Comparison of ENCODE assay signal across 18 cellular contexts in genomic region chr6:3308106-3308505, GRCh38. TPM values are rescaled to one million over a fixed set of nuclear protein-coding genes. Genes with fewer than 3 reads are reported as not detected.
A peak's percentile ranks its signal among the peaks of the same experiment; 100 is the strongest.
DNase-seq lines count a peak whose midpoint lies in the region; ATAC-seq and TF ChIP-seq lines count a peak whose summit lies in the region.
"Had no signal": no experiment of that assay in that cellular context is flagged by ENCODE, and none has a peak within 500 bp of the region (broad histone marks: within the 10 kb centered on the region; RNA-seq: fewer than 3 reads in every experiment).

No MANE protein-coding gene starts in this region.

- H3K4me1 ChIP-seq in sigmoid colon: peaks cover 0 to 6% (median 0%) of the 10 kb centered on the region in 4 donors
- H3K4me1 ChIP-seq: A549 had no signal

- H3K4me3 ChIP-seq in sigmoid colon: no peak overlapping the region
- H3K4me3 ChIP-seq: A549, BLaER1, GM23248 had no signal

- H3K27ac ChIP-seq in sigmoid colon: no peak overlapping the region
- H3K27ac ChIP-seq: 22Rv1, A549, BLaER1, GM23248 had no signal

- TF ChIP-seq CTCF in WTC11 (IDR thresholded peaks at IDR 0.05) (no peak), sigmoid colon (IDR thresholded peaks at IDR 0.05) (no peak)

- no peaks in the 10 kb centered on the region for H3K27me3 Mint-ChIP-seq in WTC11 (ENCODE audit: low read depth)
- H3K27me3 Mint-ChIP-seq in activated CD8-positive, alpha-beta T cell treated with anti-CD3 and anti-CD28 coated beads, Interleukin-2, amount 10 ng/mL, durations not matched to agents 7 days and 5 days (ENCODE audit: low read depth): peaks cover 3% of the 10 kb centered on the region

- POLR2A ChIA-PET in WTC11 (lab: Charles Lee): no interaction called here
- POLR2A ChIA-PET in activated CD8-positive, alpha-beta T cell treated with anti-CD3 and anti-CD28 coated beads, Interleukin-2, amount 10 ng/mL, durations not matched to agents 7 days and 5 days (lab: Charles Lee): no interaction called here

- intact Hi-C loops in sigmoid colon (cut with DNase I): no loop called here

- H3K36me3 ChIP-seq in sigmoid colon: peaks cover 0 to 11% (median 0%) of the 10 kb centered on the region in 4 donors
- H3K36me3 ChIP-seq: BLaER1 had no signal

- no peak for TF ChIP-seq EP300 in sigmoid colon (IDR thresholded peaks at IDR 0.05)

- CTCF ChIA-PET in WTC11 (lab: Charles Lee): no interaction called here
- CTCF ChIA-PET in activated CD8-positive, alpha-beta T cell treated with anti-CD3 and anti-CD28 coated beads, Interleukin-2, amount 10 ng/mL, durations not matched to agents 7 days and 5 days (lab: Charles Lee): no interaction called here

- no peaks in the 10 kb centered on the region for H3K9me3 ChIP-seq in sigmoid colon

- H3K27me3 ChIP-seq in sigmoid colon: no peaks in the 10 kb centered on the region
- H3K27me3 ChIP-seq: BLaER1 had no signal

- WGBS in sigmoid colon, 2 donors: 90 to 95% methylated on average over 10 of the region's 10 CpGs

- H3K4me1 Mint-ChIP-seq in WTC11: peaks cover 17% of the 10 kb centered on the region
- H3K4me1 Mint-ChIP-seq in activated CD8-positive, alpha-beta T cell treated with anti-CD3 and anti-CD28 coated beads, Interleukin-2, amount 10 ng/mL, durations not matched to agents 7 days and 5 days (ENCODE audit: low read depth): no peaks in the 10 kb centered on the region
- H3K4me1 Mint-ChIP-seq: CD14-positive monocyte; CD4-positive, alpha-beta memory T cell had no signal

- H3K4me3 Mint-ChIP-seq in WTC11: no peak overlapping the region
- H3K4me3 Mint-ChIP-seq in activated CD8-positive, alpha-beta T cell treated with anti-CD3 and anti-CD28 coated beads, Interleukin-2, amount 10 ng/mL, durations not matched to agents 7 days and 5 days: no peak overlapping the region
- H3K4me3 Mint-ChIP-seq: CD14-positive monocyte; CD4-positive, alpha-beta memory T cell had no signal

- peaks cover 9% of the 10 kb centered on the region for H3K9me3 Mint-ChIP-seq in WTC11
- H3K9me3 Mint-ChIP-seq in activated CD8-positive, alpha-beta T cell treated with anti-CD3 and anti-CD28 coated beads, Interleukin-2, amount 10 ng/mL, durations not matched to agents 7 days and 5 days (ENCODE audit: insufficient read depth): peaks cover 5% of the 10 kb centered on the region

- no peak for ATAC-seq in WTC11
- ATAC-seq in activated CD8-positive, alpha-beta T cell treated with anti-CD3 and anti-CD28 coated beads, Interleukin-2, amount 10 ng/mL, durations not matched to agents 7 days and 5 days: no peak
- ATAC-seq: A549 had no signal

- H3K36me3 Mint-ChIP-seq in WTC11: peaks cover 34% of the 10 kb centered on the region
- H3K36me3 Mint-ChIP-seq in activated CD8-positive, alpha-beta T cell treated with anti-CD3 and anti-CD28 coated beads, Interleukin-2, amount 10 ng/mL, durations not matched to agents 7 days and 5 days (ENCODE audit: low read depth): no peaks in the 10 kb centered on the region
- H3K36me3 Mint-ChIP-seq: CD14-positive monocyte had no signal

- peak; percentile 7 for DNase-seq in NCI-H1105 treated with DMSO at 0.1 percent for 48 hours (lab: John Stamatoyannopoulos, UW)
- no peak for DNase-seq in NCI-H1105 (lab: John Stamatoyannopoulos, UW)
- DNase-seq in WTC11 (ENCODE audit: low spot score): peak; percentile 3
- peak; percentile 83 for DNase-seq in mesenteric fat pad (ENCODE audit: low spot score)
- peak; percentile 29 for DNase-seq in sigmoid colon
- DNase-seq in central memory CD4-positive, alpha-beta T cell: no peak
- DNase-seq in activated CD8-positive, alpha-beta T cell treated with anti-CD3 and anti-CD28 coated beads, Interleukin-2, amount 10 ng/mL, durations not matched to agents 7 days and 5 days: no peak
- DNase-seq in iPS-NIHi11 (ENCODE audit: low spot score): no peak
- DNase-seq: CD4-positive, alpha-beta memory T cell; DMS153; DMS79; GDM1; GM23248; HCEC 1CT had no signal

- TF ChIP-seq POLR2A in sigmoid colon (IDR thresholded peaks at IDR 0.05): no peak

- peak overlapping the region; percentile 62; the same call in 1 of the 2 replicates for H3K27ac Mint-ChIP-seq in WTC11
- no peak overlapping the region for H3K27ac Mint-ChIP-seq in activated CD8-positive, alpha-beta T cell treated with anti-CD3 and anti-CD28 coated beads, Interleukin-2, amount 10 ng/mL, durations not matched to agents 7 days and 5 days

TF ChIP-seq in WTC11, 78 proteins besides CTCF, POLR2A, EP300 and RAD21 (continues in another document):
- TF ChIP-seq FOXK1 (CRISPR knock-in tag; IDR thresholded peaks at IDR 0.05) (no peak), ZNF425 (CRISPR knock-in tag; conservative IDR thresholded peaks at IDR 0.05) (no peak), SMAD4 (CRISPR knock-in tag; IDR thresholded peaks at IDR 0.05) (no peak), STAT6 (CRISPR knock-in tag; conservative IDR thresholded peaks at IDR 0.05; ENCODE audit: low read depth) (no peak), CREM (CRISPR knock-in tag; IDR thresholded peaks at IDR 0.05) (no peak), JAZF1 (CRISPR knock-in tag; IDR thresholded peaks at IDR 0.05) (no peak), NR2C2 (CRISPR knock-in tag; IDR thresholded peaks at IDR 0.05) (no peak), PREB (CRISPR knock-in tag; IDR thresholded peaks at IDR 0.05; ENCODE audit: borderline replicate concordance) (no peak), AR (CRISPR knock-in tag; IDR thresholded peaks at IDR 0.05) (no peak), ZNF138 (CRISPR knock-in tag; conservative IDR thresholded peaks at IDR 0.05) (no peak)

RNA-seq across cellular contexts. Expression of gene PSMG4, which starts 49.4 kb away (rescaled TPM):
- total RNA-seq in WTC11 (2021) (30.2 to 38.2 TPM (median 32.5 TPM) in 3 replicates), mesenteric fat pad (18.7 TPM), sigmoid colon (10 to 100 TPM; 26.4 to 39.0 (median 30.6) TPM)
- 10 to 100 TPM; 14.6 to 30.1 (median 30.0) TPM for polyA plus RNA-seq in sigmoid colon
- 10 to 100 TPM; 35.3 to 35.5 TPM for total RNA-seq in activated CD8-positive, alpha-beta T cell treated with anti-CD3 and anti-CD28 coated beads, Interleukin-2, amount 10 ng/mL, durations not matched to agents 7 days and 5 days

Comparison
In these comparisons a context has a peak if more than half of its experiments do, and no peak if none do; other contexts are left out.
1. DNase-seq: peak in NCI-H1105 treated with DMSO at 0.1 percent for 48 hours (single experiment), WTC11 (single experiment), mesenteric fat pad (single experiment) and sigmoid colon (single experiment); none in NCI-H1105 (single experiment), central memory CD4-positive, alpha-beta T cell (single experiment), activated CD8-positive, alpha-beta T cell treated with anti-CD3 and anti-CD28 coated beads, Interleukin-2, amount 10 ng/mL, durations not matched to agents 7 days and 5 days (single experiment) and iPS-NIHi11 (single experiment).